Comparison of ENCODE assay signal across 8 cellular contexts in the genomic region with DNA sequence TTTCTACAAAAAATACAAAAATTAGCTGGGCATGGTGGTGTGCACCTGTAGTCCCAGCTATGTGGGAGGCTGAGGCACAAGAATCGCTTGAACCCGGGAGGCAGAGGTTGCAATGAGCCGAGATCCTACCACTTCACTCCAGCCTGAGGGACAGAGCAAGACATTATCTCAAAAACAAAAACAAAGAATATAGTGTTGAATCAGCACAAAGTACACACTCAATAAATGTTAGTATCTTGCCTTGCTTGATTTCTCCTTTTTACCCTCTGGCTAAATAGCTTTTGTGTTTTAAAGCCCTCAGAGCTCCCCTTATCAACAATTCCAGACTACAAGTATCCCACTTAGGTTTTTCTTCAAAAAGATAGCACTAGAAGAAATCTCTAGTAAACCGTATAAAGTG.
"Had no signal": no experiment of that assay in that cellular context is flagged by ENCODE, and none has a peak within 500 bp of the region (broad histone marks: within the 10 kb centered on the region; RNA-seq: fewer than 3 reads in every experiment).

No MANE protein-coding gene starts in this region.

- FAIRE-seq: G401.6, GM12891, GM12892, GM18507, GM19239 had no signal

- H3K4me3 ChIP-seq: GM12878 had no signal

- ATAC-seq: GM12878 had no signal

- DNase-seq: GDM1, GF-D8 had no signal
